In the genomic region with DNA sequence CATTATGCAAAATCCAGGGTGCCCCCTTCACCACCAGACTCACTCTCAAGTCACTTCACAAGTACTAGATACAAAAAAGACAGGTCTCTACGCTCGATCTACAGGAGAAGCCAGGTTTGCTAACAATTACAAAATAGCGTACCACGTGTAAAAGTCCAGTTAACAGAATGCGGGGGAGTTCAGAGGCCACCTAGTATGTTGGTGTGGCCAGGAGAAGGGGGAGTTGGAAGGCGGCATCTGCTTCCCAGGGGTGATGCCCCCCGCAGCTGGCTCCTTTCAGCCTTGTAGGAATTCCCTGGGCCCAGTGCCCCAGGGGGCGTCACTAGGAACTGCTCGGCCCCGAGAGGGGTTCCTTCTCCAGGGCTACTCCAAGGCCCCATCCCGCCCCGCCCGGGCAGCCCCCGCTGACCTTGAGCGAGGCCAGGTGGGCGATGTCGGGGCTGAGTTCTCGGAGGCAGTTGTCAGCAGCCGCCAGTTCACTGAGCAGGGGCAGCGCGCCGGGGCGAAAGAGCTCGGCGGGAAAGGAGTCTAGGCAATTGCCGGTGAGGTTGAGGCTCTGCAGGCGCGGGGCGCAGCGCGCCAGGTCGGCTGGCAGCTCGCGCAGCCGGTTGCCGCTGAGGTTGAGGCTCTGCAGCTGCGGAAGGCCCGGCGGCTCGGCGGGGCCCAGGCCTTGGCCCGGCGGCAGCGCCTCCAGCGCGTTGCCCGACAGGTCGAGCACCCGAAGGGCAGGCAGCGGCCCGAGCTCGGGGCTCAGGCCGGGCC, we compare ENCODE assay signal across 1 cellular context.
TF ChIP-seq lines count a peak whose summit lies in the region.

No MANE protein-coding gene starts in this region.

TF ChIP-seq in K562, 482 proteins besides CTCF, POLR2A, EP300 and RAD21 (continues in another document):
- TF ChIP-seq, protein P1, sequence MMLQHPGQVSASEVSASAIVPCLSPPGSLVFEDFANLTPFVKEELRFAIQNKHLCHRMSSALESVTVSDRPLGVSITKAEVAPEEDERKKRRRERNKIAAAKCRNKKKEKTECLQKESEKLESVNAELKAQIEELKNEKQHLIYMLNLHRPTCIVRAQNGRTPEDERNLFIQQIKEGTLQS (IDR thresholded peaks at IDR 0.05), result no peak
- TF ChIP-seq, protein P1 (CRISPR knock-in tag; conservative IDR thresholded peaks at IDR 0.05), result no peak
- TF ChIP-seq, protein P2, sequence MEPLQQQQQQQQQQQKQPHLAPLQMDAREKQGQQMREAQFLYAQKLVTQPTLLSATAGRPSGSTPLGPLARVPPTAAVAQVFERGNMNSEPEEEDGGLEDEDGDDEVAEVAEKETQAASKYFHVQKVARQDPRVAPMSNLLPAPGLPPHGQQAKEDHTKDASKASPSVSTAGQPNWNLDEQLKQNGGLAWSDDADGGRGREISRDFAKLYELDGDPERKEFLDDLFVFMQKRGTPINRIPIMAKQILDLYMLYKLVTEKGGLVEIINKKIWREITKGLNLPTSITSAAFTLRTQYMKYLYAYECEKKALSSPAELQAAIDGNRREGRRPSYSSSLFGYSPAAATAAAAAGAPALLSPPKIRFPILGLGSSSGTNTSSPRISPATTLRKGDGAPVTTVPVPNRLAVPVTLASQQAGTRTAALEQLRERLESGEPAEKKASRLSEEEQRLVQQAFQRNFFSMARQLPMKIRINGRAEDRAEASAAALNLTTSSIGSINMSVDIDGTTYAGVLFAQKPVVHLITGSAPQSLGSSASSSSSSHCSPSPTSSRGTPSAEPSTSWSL (CRISPR knock-in tag; IDR thresholded peaks at IDR 0.05; ENCODE audit: borderline replicate concordance), result no peak
- TF ChIP-seq ZNF263 (CRISPR knock-in tag; IDR thresholded peaks at IDR 0.05; ENCODE audit: borderline replicate concordance), result no peak
- TF ChIP-seq SRSF3 (IDR thresholded peaks at IDR 0.05; ENCODE audit: insufficient read depth, low read length), result no peak
- TF ChIP-seq FUS (optimal IDR thresholded peaks at IDR 0.05; ENCODE audit: low read depth, low read length), result no peak
- TF ChIP-seq HEY1 (CRISPR knock-in tag; IDR thresholded peaks at IDR 0.05; ENCODE audit: borderline replicate concordance), result no peak
- no peak for TF ChIP-seq DMBX1 (CRISPR knock-in tag; IDR thresholded peaks at IDR 0.05; ENCODE audit: borderline replicate concordance)
- TF ChIP-seq OTX1 (CRISPR knock-in tag; IDR thresholded peaks at IDR 0.05), result no peak
- TF ChIP-seq, protein P3, sequence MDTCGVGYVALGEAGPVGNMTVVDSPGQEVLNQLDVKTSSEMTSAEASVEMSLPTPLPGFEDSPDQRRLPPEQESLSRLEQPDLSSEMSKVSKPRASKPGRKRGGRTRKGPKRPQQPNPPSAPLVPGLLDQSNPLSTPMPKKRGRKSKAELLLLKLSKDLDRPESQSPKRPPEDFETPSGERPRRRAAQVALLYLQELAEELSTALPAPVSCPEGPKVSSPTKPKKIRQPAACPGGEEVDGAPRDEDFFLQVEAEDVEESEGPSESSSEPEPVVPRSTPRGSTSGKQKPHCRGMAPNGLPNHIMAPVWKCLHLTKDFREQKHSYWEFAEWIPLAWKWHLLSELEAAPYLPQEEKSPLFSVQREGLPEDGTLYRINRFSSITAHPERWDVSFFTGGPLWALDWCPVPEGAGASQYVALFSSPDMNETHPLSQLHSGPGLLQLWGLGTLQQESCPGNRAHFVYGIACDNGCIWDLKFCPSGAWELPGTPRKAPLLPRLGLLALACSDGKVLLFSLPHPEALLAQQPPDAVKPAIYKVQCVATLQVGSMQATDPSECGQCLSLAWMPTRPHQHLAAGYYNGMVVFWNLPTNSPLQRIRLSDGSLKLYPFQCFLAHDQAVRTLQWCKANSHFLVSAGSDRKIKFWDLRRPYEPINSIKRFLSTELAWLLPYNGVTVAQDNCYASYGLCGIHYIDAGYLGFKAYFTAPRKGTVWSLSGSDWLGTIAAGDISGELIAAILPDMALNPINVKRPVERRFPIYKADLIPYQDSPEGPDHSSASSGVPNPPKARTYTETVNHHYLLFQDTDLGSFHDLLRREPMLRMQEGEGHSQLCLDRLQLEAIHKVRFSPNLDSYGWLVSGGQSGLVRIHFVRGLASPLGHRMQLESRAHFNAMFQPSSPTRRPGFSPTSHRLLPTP (IDR thresholded peaks at IDR 0.05; ENCODE audit: borderline replicate concordance, extremely low read depth, insufficient read length), result no peak
- no peak for TF ChIP-seq HIVEP1 (CRISPR knock-in tag; IDR thresholded peaks at IDR 0.05)
- TF ChIP-seq ZNF134 (CRISPR knock-in tag; conservative IDR thresholded peaks at IDR 0.05), result no peak
- TF ChIP-seq ELF1 (tag; IDR thresholded peaks at IDR 0.05), result no peak
- TF ChIP-seq CEBPG (CRISPR knock-in tag; IDR thresholded peaks at IDR 0.05), result no peak
- no peak for TF ChIP-seq CEBPG (tag; conservative IDR thresholded peaks at IDR 0.05 in 1 of 2, IDR thresholded peaks at IDR 0.05 in 1 of 2)
- TF ChIP-seq ZNF551 (CRISPR knock-in tag; IDR thresholded peaks at IDR 0.05), result no peak
- TF ChIP-seq, protein P4, sequence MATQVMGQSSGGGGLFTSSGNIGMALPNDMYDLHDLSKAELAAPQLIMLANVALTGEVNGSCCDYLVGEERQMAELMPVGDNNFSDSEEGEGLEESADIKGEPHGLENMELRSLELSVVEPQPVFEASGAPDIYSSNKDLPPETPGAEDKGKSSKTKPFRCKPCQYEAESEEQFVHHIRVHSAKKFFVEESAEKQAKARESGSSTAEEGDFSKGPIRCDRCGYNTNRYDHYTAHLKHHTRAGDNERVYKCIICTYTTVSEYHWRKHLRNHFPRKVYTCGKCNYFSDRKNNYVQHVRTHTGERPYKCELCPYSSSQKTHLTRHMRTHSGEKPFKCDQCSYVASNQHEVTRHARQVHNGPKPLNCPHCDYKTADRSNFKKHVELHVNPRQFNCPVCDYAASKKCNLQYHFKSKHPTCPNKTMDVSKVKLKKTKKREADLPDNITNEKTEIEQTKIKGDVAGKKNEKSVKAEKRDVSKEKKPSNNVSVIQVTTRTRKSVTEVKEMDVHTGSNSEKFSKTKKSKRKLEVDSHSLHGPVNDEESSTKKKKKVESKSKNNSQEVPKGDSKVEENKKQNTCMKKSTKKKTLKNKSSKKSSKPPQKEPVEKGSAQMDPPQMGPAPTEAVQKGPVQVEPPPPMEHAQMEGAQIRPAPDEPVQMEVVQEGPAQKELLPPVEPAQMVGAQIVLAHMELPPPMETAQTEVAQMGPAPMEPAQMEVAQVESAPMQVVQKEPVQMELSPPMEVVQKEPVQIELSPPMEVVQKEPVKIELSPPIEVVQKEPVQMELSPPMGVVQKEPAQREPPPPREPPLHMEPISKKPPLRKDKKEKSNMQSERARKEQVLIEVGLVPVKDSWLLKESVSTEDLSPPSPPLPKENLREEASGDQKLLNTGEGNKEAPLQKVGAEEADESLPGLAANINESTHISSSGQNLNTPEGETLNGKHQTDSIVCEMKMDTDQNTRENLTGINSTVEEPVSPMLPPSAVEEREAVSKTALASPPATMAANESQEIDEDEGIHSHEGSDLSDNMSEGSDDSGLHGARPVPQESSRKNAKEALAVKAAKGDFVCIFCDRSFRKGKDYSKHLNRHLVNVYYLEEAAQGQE (CRISPR knock-in tag; IDR thresholded peaks at IDR 0.05; ENCODE audit: low read depth), result no peak
- no peak for TF ChIP-seq KDM5B (IDR thresholded peaks at IDR 0.05; ENCODE audit: insufficient replicate concordance, low read depth, low read length)
- TF ChIP-seq ZNF830 (CRISPR knock-in tag; IDR thresholded peaks at IDR 0.05), result no peak
- TF ChIP-seq PCBP2 (IDR thresholded peaks at IDR 0.05; ENCODE audit: low read depth, low read length, poor library complexity, severe bottlenecking), result no peak
- TF ChIP-seq, protein P5, sequence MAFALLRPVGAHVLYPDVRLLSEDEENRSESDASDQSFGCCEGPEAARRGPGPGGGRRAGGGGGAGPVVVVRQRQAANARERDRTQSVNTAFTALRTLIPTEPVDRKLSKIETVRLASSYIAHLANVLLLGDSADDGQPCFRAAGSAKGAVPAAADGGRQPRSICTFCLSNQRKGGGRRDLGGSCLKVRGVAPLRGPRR (CRISPR knock-in tag; IDR thresholded peaks at IDR 0.05), result no peak
- no peak for TF ChIP-seq DPF2 (IDR thresholded peaks at IDR 0.05)
- no peak for TF ChIP-seq LARP7 (IDR thresholded peaks at IDR 0.05)
- no peak for TF ChIP-seq FOXA3 (CRISPR knock-in tag; conservative IDR thresholded peaks at IDR 0.05 in 1 of 2, IDR thresholded peaks at IDR 0.05 in 1 of 2)
- TF ChIP-seq ZNF124 (CRISPR knock-in tag; IDR thresholded peaks at IDR 0.05), result no peak
- TF ChIP-seq, protein P6, sequence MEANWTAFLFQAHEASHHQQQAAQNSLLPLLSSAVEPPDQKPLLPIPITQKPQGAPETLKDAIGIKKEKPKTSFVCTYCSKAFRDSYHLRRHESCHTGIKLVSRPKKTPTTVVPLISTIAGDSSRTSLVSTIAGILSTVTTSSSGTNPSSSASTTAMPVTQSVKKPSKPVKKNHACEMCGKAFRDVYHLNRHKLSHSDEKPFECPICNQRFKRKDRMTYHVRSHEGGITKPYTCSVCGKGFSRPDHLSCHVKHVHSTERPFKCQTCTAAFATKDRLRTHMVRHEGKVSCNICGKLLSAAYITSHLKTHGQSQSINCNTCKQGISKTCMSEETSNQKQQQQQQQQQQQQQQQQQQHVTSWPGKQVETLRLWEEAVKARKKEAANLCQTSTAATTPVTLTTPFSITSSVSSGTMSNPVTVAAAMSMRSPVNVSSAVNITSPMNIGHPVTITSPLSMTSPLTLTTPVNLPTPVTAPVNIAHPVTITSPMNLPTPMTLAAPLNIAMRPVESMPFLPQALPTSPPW (CRISPR knock-in tag; IDR thresholded peaks at IDR 0.05), result no peak
- TF ChIP-seq CSDE1 (IDR thresholded peaks at IDR 0.05), result no peak
- TF ChIP-seq, protein P7, sequence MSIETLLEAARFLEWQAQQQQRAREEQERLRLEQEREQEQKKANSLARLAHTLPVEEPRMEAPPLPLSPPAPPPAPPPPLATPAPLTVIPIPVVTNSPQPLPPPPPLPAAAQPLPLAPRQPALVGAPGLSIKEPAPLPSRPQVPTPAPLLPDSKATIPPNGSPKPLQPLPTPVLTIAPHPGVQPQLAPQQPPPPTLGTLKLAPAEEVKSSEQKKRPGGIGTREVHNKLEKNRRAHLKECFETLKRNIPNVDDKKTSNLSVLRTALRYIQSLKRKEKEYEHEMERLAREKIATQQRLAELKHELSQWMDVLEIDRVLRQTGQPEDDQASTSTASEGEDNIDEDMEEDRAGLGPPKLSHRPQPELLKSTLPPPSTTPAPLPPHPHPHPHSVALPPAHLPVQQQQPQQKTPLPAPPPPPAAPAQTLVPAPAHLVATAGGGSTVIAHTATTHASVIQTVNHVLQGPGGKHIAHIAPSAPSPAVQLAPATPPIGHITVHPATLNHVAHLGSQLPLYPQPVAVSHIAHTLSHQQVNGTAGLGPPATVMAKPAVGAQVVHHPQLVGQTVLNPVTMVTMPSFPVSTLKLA (conservative IDR thresholded peaks at IDR 0.05), result peak; percentile 30 to 51; a peak in 2 of 4 replicates
- TF ChIP-seq, protein P8, sequence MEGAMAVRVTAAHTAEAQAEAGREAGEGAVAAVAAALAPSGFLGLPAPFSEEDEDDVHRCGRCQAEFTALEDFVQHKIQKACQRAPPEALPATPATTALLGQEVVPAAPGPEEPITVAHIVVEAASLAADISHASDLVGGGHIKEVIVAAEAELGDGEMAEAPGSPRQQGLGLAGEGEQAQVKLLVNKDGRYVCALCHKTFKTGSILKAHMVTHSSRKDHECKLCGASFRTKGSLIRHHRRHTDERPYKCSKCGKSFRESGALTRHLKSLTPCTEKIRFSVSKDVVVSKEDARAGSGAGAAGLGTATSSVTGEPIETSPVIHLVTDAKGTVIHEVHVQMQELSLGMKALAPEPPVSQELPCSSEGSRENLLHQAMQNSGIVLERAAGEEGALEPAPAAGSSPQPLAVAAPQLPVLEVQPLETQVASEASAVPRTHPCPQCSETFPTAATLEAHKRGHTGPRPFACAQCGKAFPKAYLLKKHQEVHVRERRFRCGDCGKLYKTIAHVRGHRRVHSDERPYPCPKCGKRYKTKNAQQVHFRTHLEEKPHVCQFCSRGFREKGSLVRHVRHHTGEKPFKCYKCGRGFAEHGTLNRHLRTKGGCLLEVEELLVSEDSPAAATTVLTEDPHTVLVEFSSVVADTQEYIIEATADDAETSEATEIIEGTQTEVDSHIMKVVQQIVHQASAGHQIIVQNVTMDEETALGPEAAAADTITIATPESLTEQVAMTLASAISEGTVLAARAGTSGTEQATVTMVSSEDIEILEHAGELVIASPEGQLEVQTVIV (CRISPR knock-in tag; IDR thresholded peaks at IDR 0.05; ENCODE audit: borderline replicate concordance), result no peak
- no peak for TF ChIP-seq XRCC3 (IDR thresholded peaks at IDR 0.05)
- TF ChIP-seq ILK (tag; IDR thresholded peaks at IDR 0.05; ENCODE audit: borderline replicate concordance, low read depth), result no peak
- TF ChIP-seq, protein P9, sequence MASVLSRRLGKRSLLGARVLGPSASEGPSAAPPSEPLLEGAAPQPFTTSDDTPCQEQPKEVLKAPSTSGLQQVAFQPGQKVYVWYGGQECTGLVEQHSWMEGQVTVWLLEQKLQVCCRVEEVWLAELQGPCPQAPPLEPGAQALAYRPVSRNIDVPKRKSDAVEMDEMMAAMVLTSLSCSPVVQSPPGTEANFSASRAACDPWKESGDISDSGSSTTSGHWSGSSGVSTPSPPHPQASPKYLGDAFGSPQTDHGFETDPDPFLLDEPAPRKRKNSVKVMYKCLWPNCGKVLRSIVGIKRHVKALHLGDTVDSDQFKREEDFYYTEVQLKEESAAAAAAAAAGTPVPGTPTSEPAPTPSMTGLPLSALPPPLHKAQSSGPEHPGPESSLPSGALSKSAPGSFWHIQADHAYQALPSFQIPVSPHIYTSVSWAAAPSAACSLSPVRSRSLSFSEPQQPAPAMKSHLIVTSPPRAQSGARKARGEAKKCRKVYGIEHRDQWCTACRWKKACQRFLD (CRISPR knock-in tag; IDR thresholded peaks at IDR 0.05), result no peak
- TF ChIP-seq NFE2 (IDR thresholded peaks at IDR 0.05; ENCODE audit: low read depth), result no peak
- TF ChIP-seq, protein P10, sequence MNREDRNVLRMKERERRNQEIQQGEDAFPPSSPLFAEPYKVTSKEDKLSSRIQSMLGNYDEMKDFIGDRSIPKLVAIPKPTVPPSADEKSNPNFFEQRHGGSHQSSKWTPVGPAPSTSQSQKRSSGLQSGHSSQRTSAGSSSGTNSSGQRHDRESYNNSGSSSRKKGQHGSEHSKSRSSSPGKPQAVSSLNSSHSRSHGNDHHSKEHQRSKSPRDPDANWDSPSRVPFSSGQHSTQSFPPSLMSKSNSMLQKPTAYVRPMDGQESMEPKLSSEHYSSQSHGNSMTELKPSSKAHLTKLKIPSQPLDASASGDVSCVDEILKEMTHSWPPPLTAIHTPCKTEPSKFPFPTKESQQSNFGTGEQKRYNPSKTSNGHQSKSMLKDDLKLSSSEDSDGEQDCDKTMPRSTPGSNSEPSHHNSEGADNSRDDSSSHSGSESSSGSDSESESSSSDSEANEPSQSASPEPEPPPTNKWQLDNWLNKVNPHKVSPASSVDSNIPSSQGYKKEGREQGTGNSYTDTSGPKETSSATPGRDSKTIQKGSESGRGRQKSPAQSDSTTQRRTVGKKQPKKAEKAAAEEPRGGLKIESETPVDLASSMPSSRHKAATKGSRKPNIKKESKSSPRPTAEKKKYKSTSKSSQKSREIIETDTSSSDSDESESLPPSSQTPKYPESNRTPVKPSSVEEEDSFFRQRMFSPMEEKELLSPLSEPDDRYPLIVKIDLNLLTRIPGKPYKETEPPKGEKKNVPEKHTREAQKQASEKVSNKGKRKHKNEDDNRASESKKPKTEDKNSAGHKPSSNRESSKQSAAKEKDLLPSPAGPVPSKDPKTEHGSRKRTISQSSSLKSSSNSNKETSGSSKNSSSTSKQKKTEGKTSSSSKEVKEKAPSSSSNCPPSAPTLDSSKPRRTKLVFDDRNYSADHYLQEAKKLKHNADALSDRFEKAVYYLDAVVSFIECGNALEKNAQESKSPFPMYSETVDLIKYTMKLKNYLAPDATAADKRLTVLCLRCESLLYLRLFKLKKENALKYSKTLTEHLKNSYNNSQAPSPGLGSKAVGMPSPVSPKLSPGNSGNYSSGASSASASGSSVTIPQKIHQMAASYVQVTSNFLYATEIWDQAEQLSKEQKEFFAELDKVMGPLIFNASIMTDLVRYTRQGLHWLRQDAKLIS (CRISPR knock-in tag; IDR thresholded peaks at IDR 0.05), result no peak
- no peak for TF ChIP-seq FOS (IDR thresholded peaks at IDR 0.05; ENCODE audit: extremely low read depth, insufficient read length)
- TF ChIP-seq ZNF696 (CRISPR knock-in tag; conservative IDR thresholded peaks at IDR 0.05), result no peak
